ENCODE assay signal across 24 cellular contexts in the genomic region with DNA sequence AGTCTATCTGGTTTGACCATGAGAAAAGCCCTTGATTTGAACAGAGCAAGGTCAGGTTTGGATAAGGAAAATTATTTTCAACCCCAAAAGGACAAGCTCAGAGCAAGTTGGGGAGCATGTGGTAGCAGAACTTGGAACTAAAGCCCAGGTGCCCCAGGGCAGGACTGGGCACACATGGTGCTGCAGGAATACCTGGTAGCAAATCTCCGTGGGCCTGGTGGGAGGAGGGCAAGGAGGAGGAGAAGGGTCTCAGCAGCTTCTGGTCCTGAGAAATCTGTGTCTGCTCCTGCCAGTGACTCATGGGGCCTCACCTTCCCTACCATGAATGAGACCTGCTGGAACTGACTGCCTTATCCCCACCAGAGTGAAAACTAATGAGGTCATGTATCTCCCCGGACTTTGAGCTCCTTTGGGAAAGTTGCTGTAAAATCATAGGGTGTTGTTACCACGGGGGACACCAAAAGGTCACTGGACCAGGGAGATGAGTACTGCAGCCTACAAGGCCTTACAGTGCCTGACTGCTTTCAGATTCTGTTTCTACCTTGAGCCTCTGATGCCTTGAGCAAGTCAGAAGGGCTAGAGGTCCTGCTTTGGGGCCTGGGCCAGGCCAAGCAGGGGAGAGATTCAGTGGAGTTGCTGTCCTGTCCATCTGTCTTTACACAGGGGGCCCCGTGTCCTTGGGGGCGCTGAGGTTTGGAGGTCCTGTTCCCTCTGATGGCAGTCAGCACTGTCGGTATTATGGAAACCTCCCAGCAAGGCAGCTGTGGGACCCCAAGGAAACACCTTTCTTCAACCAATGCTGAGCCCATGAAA.
"Had no signal": no experiment of that assay in that cellular context is flagged by ENCODE, and none has a peak within 500 bp of the region (broad histone marks: within the 10 kb centered on the region; RNA-seq: fewer than 3 reads in every experiment).

No MANE protein-coding gene starts in this region.

- DNase-seq: activated CD4-positive, alpha-beta T cell treated with anti-CD3 and anti-CD28 coated beads for 36 hours; activated CD4-positive, CD25-positive, alpha-beta regulatory T cell; activated gamma-delta T cell; activated naive CD4-positive, alpha-beta T cell treated with anti-CD3 and anti-CD28 coated beads for 36 hours; activated T-cell treated with anti-CD3 and anti-CD28 coated beads for 4 hours; activated T-cell treated with anti-CD3 and anti-CD28 coated beads, Interleukin-2, amount 50 U/mL, for 48 hours; amygdala; MG63; NCI-H1105; NCI-H1436; NCI-H1694 treated with DMSO at 0.1 percent for 48 hours; NCI-H2029 treated with DMSO at 0.1 percent for 48 hours; NCI-H524; Peyer's patch; Right ventricle myocardium superior; SJCRH30; SK-N-SH; T-helper 1 cell had no signal

- H3K27me3 Mint-ChIP-seq: activated CD4-positive, alpha-beta T cell treated with anti-CD3 and anti-CD28 coated beads for 36 hours; activated T-helper 17 cell treated with anti-CD3 and anti-CD28 coated beads, Interleukin-2, amount 50 U/mL, for 72 hours; brain had no signal

- H3K9me3 ChIP-seq: MG63, Peyer's patch, SJCRH30, SK-N-SH had no signal

- H3K27ac ChIP-seq: Peyer's patch, RWPE1, SJCRH30, VCaP had no signal

- H3K27ac Mint-ChIP-seq: activated CD4-positive, alpha-beta T cell treated with anti-CD3 and anti-CD28 coated beads for 36 hours; activated naive CD4-positive, alpha-beta T cell treated with anti-CD3 and anti-CD28 coated beads for 36 hours; activated naive CD8-positive, alpha-beta T cell; activated T-helper 17 cell treated with anti-CD3 and anti-CD28 coated beads, Interleukin-2, amount 50 U/mL, for 72 hours had no signal

- H3K4me3 ChIP-seq: MG63, Peyer's patch, SJCRH30 had no signal

- H3K4me1 Mint-ChIP-seq: activated CD4-positive, alpha-beta T cell treated with anti-CD3 and anti-CD28 coated beads for 36 hours; activated T-helper 17 cell treated with anti-CD3 and anti-CD28 coated beads, Interleukin-2, amount 50 U/mL, for 72 hours had no signal

- H3K9me3 Mint-ChIP-seq: activated naive CD4-positive, alpha-beta T cell treated with anti-CD3 and anti-CD28 coated beads for 36 hours; activated T-helper 17 cell treated with anti-CD3 and anti-CD28 coated beads, Interleukin-2, amount 50 U/mL, for 72 hours had no signal

- ATAC-seq: activated CD4-positive, alpha-beta T cell treated with anti-CD3 and anti-CD28 coated beads for 36 hours; activated T-helper 17 cell treated with anti-CD3 and anti-CD28 coated beads, Interleukin-2, amount 50 U/mL, for 72 hours had no signal

- H3K36me3 ChIP-seq: MG63, Peyer's patch, SJCRH30 had no signal

- H3K9me2 ChIP-seq: SK-N-SH had no signal

- H3K27me3 ChIP-seq: Peyer's patch, SJCRH30 had no signal

- H3K36me3 Mint-ChIP-seq: activated naive CD8-positive, alpha-beta T cell; brain had no signal

- H3K4me3 Mint-ChIP-seq: activated CD4-positive, alpha-beta T cell treated with anti-CD3 and anti-CD28 coated beads for 36 hours; activated naive CD4-positive, alpha-beta T cell treated with anti-CD3 and anti-CD28 coated beads for 36 hours; activated naive CD8-positive, alpha-beta T cell; activated T-helper 17 cell treated with anti-CD3 and anti-CD28 coated beads, Interleukin-2, amount 50 U/mL, for 72 hours; brain had no signal

- H3K4me2 ChIP-seq: SK-N-SH had no signal

- FAIRE-seq: astrocyte had no signal

- H3K4me1 ChIP-seq: Peyer's patch had no signal

- H3K9ac ChIP-seq: SK-N-SH had no signal
